Comparison of ENCODE assay signal across 19 cellular contexts in the genomic region with DNA sequence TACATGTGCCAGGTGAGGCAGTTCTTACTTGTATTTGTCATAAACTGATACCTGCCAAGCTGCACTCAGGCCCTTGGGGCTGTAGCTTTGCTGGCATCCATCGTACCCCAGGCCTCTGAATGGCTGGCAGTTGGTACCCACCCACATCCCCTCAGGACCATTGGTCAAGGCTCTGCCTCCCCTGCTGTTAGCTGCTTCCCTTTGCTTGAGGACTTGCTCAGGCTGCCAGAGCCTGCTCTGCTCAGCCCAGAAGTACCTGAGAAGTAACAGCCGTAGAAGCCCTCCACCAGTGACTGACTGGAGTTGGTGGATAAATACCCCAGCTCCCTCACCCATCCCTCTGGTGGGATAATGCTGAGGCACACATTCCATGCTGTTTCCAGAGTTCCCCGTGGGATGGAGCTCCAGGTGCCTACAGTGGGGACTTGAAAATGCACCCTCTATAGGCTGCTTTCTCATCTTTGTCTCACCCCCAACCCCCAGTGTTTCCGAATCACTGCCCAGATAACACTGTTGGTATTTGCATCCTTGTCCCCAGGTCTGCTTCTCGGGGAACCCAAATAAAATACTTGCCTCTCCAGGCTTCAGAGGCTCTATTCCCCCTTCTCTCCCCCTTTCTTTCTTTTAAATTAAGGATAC. TPM values are rescaled to one million over a fixed set of nuclear protein-coding genes. Genes with fewer than 3 reads are reported as not detected.
DNase-seq lines count a peak whose midpoint lies in the region; ATAC-seq and TF ChIP-seq lines count a peak whose summit lies in the region.
"Had no signal": no experiment of that assay in that cellular context is flagged by ENCODE, and none has a peak within 500 bp of the region (broad histone marks: within the 10 kb centered on the region; RNA-seq: fewer than 3 reads in every experiment).

No MANE protein-coding gene starts in this region.

- H3K4me3 Mint-ChIP-seq in activated CD4-positive, alpha-beta memory T cell treated with anti-CD3 and anti-CD28 coated beads, Interleukin-2, amount 10 ng/mL, durations not matched to agents 7 days and 5 days: no peak overlapping the region
- no peak overlapping the region for H3K4me3 Mint-ChIP-seq in activated CD4-positive, alpha-beta memory T cell treated with anti-CD3 and anti-CD28 coated beads for 36 hours
- H3K4me3 Mint-ChIP-seq in nephron: no peak overlapping the region
- H3K4me3 Mint-ChIP-seq: CD4-positive, alpha-beta T cell had no signal

- no peaks in the 10 kb centered on the region for H3K9me3 Mint-ChIP-seq in activated CD4-positive, alpha-beta memory T cell treated with anti-CD3 and anti-CD28 coated beads, Interleukin-2, amount 10 ng/mL, durations not matched to agents 7 days and 5 days
- no peaks in the 10 kb centered on the region for H3K9me3 Mint-ChIP-seq in activated CD4-positive, alpha-beta memory T cell treated with anti-CD3 and anti-CD28 coated beads for 36 hours
- no peaks in the 10 kb centered on the region for H3K9me3 Mint-ChIP-seq in nephron
- H3K9me3 Mint-ChIP-seq: CD4-positive, alpha-beta T cell had no signal

- POLR2A ChIA-PET in activated CD4-positive, alpha-beta memory T cell treated with anti-CD3 and anti-CD28 coated beads, Interleukin-2, amount 10 ng/mL, durations not matched to agents 7 days and 5 days (lab: Charles Lee): interaction anchor here (1.3 kb wide), 2 partner anchors 36 to 41 kb away, joined by 3 read pairs; partner anchors contain the start of gene IDH3B
- POLR2A ChIA-PET in activated CD4-positive, alpha-beta memory T cell treated with anti-CD3 and anti-CD28 coated beads for 36 hours (lab: Charles Lee): no interaction called here

- H3K36me3 Mint-ChIP-seq in activated CD4-positive, alpha-beta memory T cell treated with anti-CD3 and anti-CD28 coated beads, Interleukin-2, amount 10 ng/mL, durations not matched to agents 7 days and 5 days (ENCODE audit: low read depth): no peaks in the 10 kb centered on the region
- H3K36me3 Mint-ChIP-seq in activated CD4-positive, alpha-beta memory T cell treated with anti-CD3 and anti-CD28 coated beads for 36 hours: no peaks in the 10 kb centered on the region
- H3K36me3 Mint-ChIP-seq in nephron (ENCODE audit: low read depth): peaks cover 6% of the 10 kb centered on the region

- H3K27me3 Mint-ChIP-seq in activated CD4-positive, alpha-beta memory T cell treated with anti-CD3 and anti-CD28 coated beads, Interleukin-2, amount 10 ng/mL, durations not matched to agents 7 days and 5 days: peaks cover 26% of the 10 kb centered on the region
- H3K27me3 Mint-ChIP-seq in activated CD4-positive, alpha-beta memory T cell treated with anti-CD3 and anti-CD28 coated beads for 36 hours: peaks cover 23% of the 10 kb centered on the region
- peaks cover 45% of the 10 kb centered on the region for H3K27me3 Mint-ChIP-seq in nephron (ENCODE audit: low read depth)

- TF ChIP-seq POLR2A in GM18505 (IDR thresholded peaks at IDR 0.05; ENCODE audit: borderline replicate concordance, extremely low read depth, insufficient read depth, insufficient read length): no peak

- H3K4me1 Mint-ChIP-seq in activated CD4-positive, alpha-beta memory T cell treated with anti-CD3 and anti-CD28 coated beads, Interleukin-2, amount 10 ng/mL, durations not matched to agents 7 days and 5 days: no peaks in the 10 kb centered on the region
- H3K4me1 Mint-ChIP-seq in activated CD4-positive, alpha-beta memory T cell treated with anti-CD3 and anti-CD28 coated beads for 36 hours (ENCODE audit: low read depth): no peaks in the 10 kb centered on the region
- H3K4me1 Mint-ChIP-seq in nephron: peaks cover 41% of the 10 kb centered on the region

- DNase-seq in activated CD4-positive, alpha-beta memory T cell treated with anti-CD3 and anti-CD28 coated beads, Interleukin-2, amount 10 ng/mL, durations not matched to agents 7 days and 5 days: peak; percentile 15
- DNase-seq in activated CD4-positive, alpha-beta memory T cell treated with anti-CD3 and anti-CD28 coated beads for 36 hours: no peak
- DNase-seq in H7 (peak; percentile 75), coronary artery (ENCODE audit: low spot score) (peak; percentile 66), caudate nucleus (lab: John Stamatoyannopoulos, UW) (no peak)
- no peak for DNase-seq in stimulated activated CD4-positive, alpha-beta T cell treated with anti-CD3 and anti-CD28 coated beads, Interleukin-12 subunit alpha, Interleukin-12 subunit beta, amount 100 ng/mL, for 4 hours
- DNase-seq: Caco-2; CD4-positive, alpha-beta T cell; DMS153; GDM1; KG1; MV-4-11; NCI-H187; NCI-H2107; NCI-H510A; NCI-H748 treated with DMSO at 0.1 percent for 48 hours had no signal

- H3K4me3 ChIP-seq in H7 (ENCODE audit: insufficient read depth, low read depth, low read length) (no peak overlapping the region), coronary artery (no peak overlapping the region)

- ATAC-seq in GM18505 (IDR thresholded peaks at IDR 0.05; ENCODE audit: unreplicated experiment): no peak

- no peak overlapping the region for H3K27ac Mint-ChIP-seq in activated CD4-positive, alpha-beta memory T cell treated with anti-CD3 and anti-CD28 coated beads, Interleukin-2, amount 10 ng/mL, durations not matched to agents 7 days and 5 days
- no peak overlapping the region for H3K27ac Mint-ChIP-seq in activated CD4-positive, alpha-beta memory T cell treated with anti-CD3 and anti-CD28 coated beads for 36 hours
- peak overlapping the region in 2 of 3 experiments; percentile 58 to 61 for H3K27ac Mint-ChIP-seq in nephron
- H3K27ac Mint-ChIP-seq: CD4-positive, alpha-beta T cell had no signal

- H3K36me3 ChIP-seq in H7 (replicated peaks; ENCODE audit: control insufficient read depth, insufficient read depth, low read length): no peaks in the 10 kb centered on the region

- intact Hi-C loops in activated CD4-positive, alpha-beta memory T cell treated with anti-CD3 and anti-CD28 coated beads for 36 hours (cut with micrococcal nuclease): no loop called here

- TF ChIP-seq CTCF in coronary artery (IDR thresholded peaks at IDR 0.05) (no peak), nephron (IDR thresholded peaks at IDR 0.05; ENCODE audit: unreplicated experiment in 3 of 3) (no peak)

- H3K27me3 ChIP-seq in H7 (ENCODE audit: control insufficient read depth, insufficient read depth, low read length): peaks cover 83% of the 10 kb centered on the region

- CTCF ChIA-PET in activated CD4-positive, alpha-beta memory T cell treated with anti-CD3 and anti-CD28 coated beads, Interleukin-2, amount 10 ng/mL, durations not matched to agents 7 days and 5 days (lab: Charles Lee): interaction anchor here (1.6 kb wide), 1 partner anchor 11 kb away, joined by 3 read pairs; no protein-coding TSS in a partner anchor
- CTCF ChIA-PET in activated CD4-positive, alpha-beta memory T cell treated with anti-CD3 and anti-CD28 coated beads for 36 hours (lab: Charles Lee): interaction anchor here (0.5 kb wide), 1 partner anchor 75 kb away, joined by 3 read pairs; no protein-coding TSS in a partner anchor

- no peak overlapping the region for H3K27ac ChIP-seq in coronary artery
- no peak overlapping the region for H3K27ac ChIP-seq in caudate nucleus (ENCODE audit: low read depth, low read length)

RNA-seq across cellular contexts. Expression of gene EBF4, which starts 7.3 kb away (rescaled TPM):
- 1 to 10 TPM; 2.7 to 2.9 TPM for total RNA-seq in activated CD4-positive, alpha-beta memory T cell treated with anti-CD3 and anti-CD28 coated beads, Interleukin-2, amount 10 ng/mL, durations not matched to agents 7 days and 5 days
- total RNA-seq in activated CD4-positive, alpha-beta memory T cell treated with anti-CD3 and anti-CD28 coated beads for 36 hours: 1 to 10 TPM; 5.9 to 6.6 TPM
- 1.1 and 2.6 TPM in 2 replicates for total RNA-seq in H7 (2014; rRNA removed; shearing (Covaris generic))
- total RNA-seq: RPMI7951 had no signal

RNA-seq across cellular contexts. Expression of gene IDH3B, which starts 35.9 kb away (rescaled TPM):
- total RNA-seq in activated CD4-positive, alpha-beta memory T cell treated with anti-CD3 and anti-CD28 coated beads, Interleukin-2, amount 10 ng/mL, durations not matched to agents 7 days and 5 days: 10 to 100 TPM; 78.8 to 82.2 TPM
- total RNA-seq in activated CD4-positive, alpha-beta memory T cell treated with anti-CD3 and anti-CD28 coated beads for 36 hours: 10 to 100 TPM; 95.6 to 99.1 TPM
- 174 and 183 TPM in 2 replicates for total RNA-seq in H7 (2014; rRNA removed; shearing (Covaris generic))

RNA-seq across cellular contexts. Expression of gene NOP56, which starts 47.5 kb away (rescaled TPM):
- total RNA-seq in activated CD4-positive, alpha-beta memory T cell treated with anti-CD3 and anti-CD28 coated beads, Interleukin-2, amount 10 ng/mL, durations not matched to agents 7 days and 5 days: 100 to 1,000 TPM; 285 to 302 TPM
- 100 to 1,000 TPM; 402 to 408 TPM for total RNA-seq in activated CD4-positive, alpha-beta memory T cell treated with anti-CD3 and anti-CD28 coated beads for 36 hours
- total RNA-seq in H7 (2014; rRNA removed; shearing (Covaris generic)): 334 and 392 TPM in 2 replicates

Comparison
In these comparisons a context has a peak if more than half of its experiments do, and no peak if none do; other contexts are left out.
1. DNase-seq: peak in activated CD4-positive, alpha-beta memory T cell treated with anti-CD3 and anti-CD28 coated beads, Interleukin-2, amount 10 ng/mL, durations not matched to agents 7 days and 5 days (single experiment), H7 (single experiment) and coronary artery (single experiment); none in activated CD4-positive, alpha-beta memory T cell treated with anti-CD3 and anti-CD28 coated beads for 36 hours (single experiment), stimulated activated CD4-positive, alpha-beta T cell treated with anti-CD3 and anti-CD28 coated beads, Interleukin-12 subunit alpha, Interleukin-12 subunit beta, amount 100 ng/mL, for 4 hours (single experiment) and caudate nucleus (0 of 61).
2. H3K27ac Mint-ChIP-seq: peak in nephron (2 of 3); none in activated CD4-positive, alpha-beta memory T cell treated with anti-CD3 and anti-CD28 coated beads, Interleukin-2, amount 10 ng/mL, durations not matched to agents 7 days and 5 days (single experiment) and activated CD4-positive, alpha-beta memory T cell treated with anti-CD3 and anti-CD28 coated beads for 36 hours (single experiment).